26 cellular contexts compared by ENCODE assay signal in genomic region chr2:62964050-62964449, GRCh38.
A peak's percentile ranks its signal among the peaks of the same experiment; 100 is the strongest.
DNase-seq lines count a peak whose midpoint lies in the region; ATAC-seq, FAIRE-seq and TF ChIP-seq lines count a peak whose summit lies in the region.
"Had no signal": no experiment of that assay in that cellular context is flagged by ENCODE, and none has a peak within 500 bp of the region (broad histone marks: within the 10 kb centered on the region; RNA-seq: fewer than 3 reads in every experiment).

No MANE protein-coding gene starts in this region.

- peak; percentile 50; the same call in 2 of the 3 replicates for ATAC-seq in DND-41 (ENCODE audit: insufficient read depth, low read depth)
- no peak for ATAC-seq in GM12878
- ATAC-seq: A549, GM23338, HCT116 had no signal

- RAD21 ChIA-PET in GM12878 (lab: Charles Lee; ENCODE audit: unreplicated experiment), result interaction anchor here (0.9 kb wide), 1 partner anchor 12 kb away, joined by 3 read pairs; no protein-coding TSS in a partner anchor

- H3K4me1 Mint-ChIP-seq in astrocyte (ENCODE audit: low read depth, unreplicated experiment), result peaks cover 2% of the 10 kb centered on the region
- H3K4me1 Mint-ChIP-seq in glutamatergic neuron (ENCODE audit: low read depth, unreplicated experiment), result peaks cover 30% of the 10 kb centered on the region
- H3K4me1 Mint-ChIP-seq: CD14-positive monocyte; CD8-positive, alpha-beta memory T cell had no signal

- SMC1A ChIA-PET in GM12878 (lab: Charles Lee; ENCODE audit: uncharacterized antibody, unreplicated experiment), result interaction anchor here (1.4 to 1.8 kb wide), 2 partner anchors 9 to 12 kb away, joined by 5 read pairs; no protein-coding TSS in a partner anchor

- H3K4me3 Mint-ChIP-seq in astrocyte (ENCODE audit: unreplicated experiment) (no peak overlapping the region), glutamatergic neuron (ENCODE audit: unreplicated experiment) (no peak overlapping the region)
- H3K4me3 Mint-ChIP-seq: CD14-positive monocyte; CD4-positive, alpha-beta T cell; CD8-positive, alpha-beta memory T cell; GM23338; H9 had no signal

- H3K9ac ChIP-seq in DND-41 (ENCODE audit: low read depth, low read length) (no peak overlapping the region), astrocyte (ENCODE audit: low read length) (no peak overlapping the region), GM12878 (ENCODE audit: control insufficient read depth, insufficient read depth, low read length) (no peak overlapping the region)
- H3K9ac ChIP-seq: BLaER1 treated with 17β-estradiol and CSF1 and Interleukin-3, amounts not matched to agents 10 nM and 100 nM had no signal

- no peaks in the 10 kb centered on the region for H4K20me1 ChIP-seq in DND-41 (ENCODE audit: insufficient read depth, low read length)
- H4K20me1 ChIP-seq in astrocyte (ENCODE audit: insufficient read depth, low read length), result no peaks in the 10 kb centered on the region
- H4K20me1 ChIP-seq in GM12878 (ENCODE audit: control insufficient read depth, insufficient read depth), result no peaks in the 10 kb centered on the region
- H4K20me1 ChIP-seq: BLaER1 treated with 17β-estradiol and CSF1 and Interleukin-3, amounts not matched to agents 10 nM and 100 nM had no signal

- no peaks in the 10 kb centered on the region for H3K9me3 Mint-ChIP-seq in astrocyte (ENCODE audit: unreplicated experiment)
- H3K9me3 Mint-ChIP-seq in glutamatergic neuron (ENCODE audit: unreplicated experiment), result no peaks in the 10 kb centered on the region
- H3K9me3 Mint-ChIP-seq: CD14-positive monocyte; CD4-positive, alpha-beta T cell; CD8-positive, alpha-beta memory T cell; GM23338; H9 had no signal

- no peak overlapping the region for H3K27ac Mint-ChIP-seq in astrocyte (ENCODE audit: unreplicated experiment)
- H3K27ac Mint-ChIP-seq in glutamatergic neuron (ENCODE audit: unreplicated experiment), result no peak overlapping the region
- H3K27ac Mint-ChIP-seq: CD14-positive monocyte; CD4-positive, alpha-beta T cell; CD8-positive, alpha-beta memory T cell; GM23338; H9 had no signal

- no peak overlapping the region for H3K27ac ChIP-seq in DND-41 (ENCODE audit: low read length)
- H3K27ac ChIP-seq in astrocyte (ENCODE audit: low read depth, low read length), result no peak overlapping the region
- no peak overlapping the region for H3K27ac ChIP-seq in GM12878 (ENCODE audit: control insufficient read depth, insufficient read depth)
- H3K27ac ChIP-seq: A549; BLaER1 treated with 17β-estradiol and CSF1 and Interleukin-3, amounts not matched to agents 10 nM and 100 nM had no signal

- H3K4me2 ChIP-seq in DND-41 (ENCODE audit: insufficient read depth, low read length) (no peak overlapping the region), astrocyte (ENCODE audit: low read length) (no peak overlapping the region), GM12878 (ENCODE audit: control insufficient read depth, insufficient read depth) (no peak overlapping the region)
- H3K4me2 ChIP-seq: A549; BLaER1 treated with 17β-estradiol and CSF1 and Interleukin-3, amounts not matched to agents 10 nM and 100 nM; GM23338 had no signal

- H3K79me2 ChIP-seq in DND-41 (ENCODE audit: insufficient read depth, low read length), result no peaks in the 10 kb centered on the region
- no peaks in the 10 kb centered on the region for H3K79me2 ChIP-seq in astrocyte (ENCODE audit: insufficient read depth, low read length)
- no peaks in the 10 kb centered on the region for H3K79me2 ChIP-seq in GM12878 (ENCODE audit: control insufficient read depth, insufficient read depth, low read length)

- 48% methylated on average over 2 of the region's 2 CpGs for WGBS in GM12878 (ENCODE audit: insufficient coverage, insufficient replicate concordance, low lambda C conversion rate, missing lambda C conversion rate)

- DNase-seq in DND-41 (no peak), astrocyte (ENCODE audit: low read depth) (peak; percentile 7), GM12878 (ENCODE audit: low read depth, low spot score) (no peak), renal cortical epithelial cell (ENCODE audit: low read depth) (peak; percentile 12), posterior vena cava (ENCODE audit: low spot score) (no peak), glutamatergic neuron (no peak)
- no peak for DNase-seq in stimulated activated CD4-positive, alpha-beta T cell treated with anti-CD3 and anti-CD28 coated beads, Interleukin-4, amount 100 ng/mL, for 4 hours
- no peak for DNase-seq in stimulated activated CD4-positive, alpha-beta T cell treated with anti-CD3 and anti-CD28 coated beads, Interleukin-4, amount 100 ng/mL, for 1 hour
- DNase-seq: 8988T; ACHN; AML-193; BE2C; CD4-positive, alpha-beta T cell; CD8-positive, alpha-beta memory T cell; DMS 273 treated with DMSO at 0.1 percent for 48 hours; DMS79; GF-D8; H9 had no signal

- peaks cover 4% of the 10 kb centered on the region; the same call in 1 of the 2 replicates for H3K36me3 ChIP-seq in DND-41 (ENCODE audit: insufficient read depth, low read length)
- peaks cover 4% of the 10 kb centered on the region for H3K36me3 ChIP-seq in astrocyte (ENCODE audit: insufficient read depth, low read length)
- H3K36me3 ChIP-seq in GM12878 (ENCODE audit: control insufficient read depth in 2 of 2, insufficient read depth in 2 of 2, low read length in 1 of 2), result no peaks in the 10 kb centered on the region
- H3K36me3 ChIP-seq: BE2C had no signal

- no peak for TF ChIP-seq EP300 in GM12878 (IDR thresholded peaks at IDR 0.05; ENCODE audit: borderline replicate concordance in 1 of 2, control insufficient read depth in 1 of 2, low read depth in 2 of 2, low read length in 2 of 2)

- H3K27me3 Mint-ChIP-seq in astrocyte (ENCODE audit: low read depth, unreplicated experiment), result no peaks in the 10 kb centered on the region
- no peaks in the 10 kb centered on the region for H3K27me3 Mint-ChIP-seq in glutamatergic neuron (ENCODE audit: unreplicated experiment)
- H3K27me3 Mint-ChIP-seq: CD4-positive, alpha-beta T cell; CD8-positive, alpha-beta memory T cell had no signal

- FAIRE-seq in astrocyte (lab: Jason Lieb, UNC), result no peak
- FAIRE-seq in GM12878 (lab: Jason Lieb, UNC), result peak; percentile 7
- FAIRE-seq: A549, D721Med, GM12892, GM19239 had no signal

- H2AFZ ChIP-seq in DND-41 (ENCODE audit: low read depth, low read length) (no peak overlapping the region), astrocyte (ENCODE audit: low read depth, low read length) (no peak overlapping the region), GM12878 (ENCODE audit: control insufficient read depth, low read depth, low read length) (no peak overlapping the region)
- H2AFZ ChIP-seq: GM23338 had no signal

- POLR2A ChIA-PET in GM12878 (lab: Charles Lee), result no interaction called here

- no peak for TF ChIP-seq RAD21 in GM12878 (IDR thresholded peaks at IDR 0.05; ENCODE audit: insufficient read depth, low read depth, low read length)

- TF ChIP-seq POLR2A in GM12878 (IDR thresholded peaks at IDR 0.05; ENCODE audit: low read depth, low read length), result no peak

- H3K9me3 ChIP-seq in DND-41 (ENCODE audit: insufficient read depth, low read length, severe bottlenecking) (no peaks in the 10 kb centered on the region), astrocyte (ENCODE audit: insufficient read depth, low read depth, low read length) (no peaks in the 10 kb centered on the region), GM12878 (replicated peaks; ENCODE audit: control insufficient read depth, insufficient read depth, low read length) (no peaks in the 10 kb centered on the region)
- H3K9me3 ChIP-seq: A549; BE2C; BLaER1 treated with 17β-estradiol and CSF1 and Interleukin-3, amounts not matched to agents 10 nM and 100 nM had no signal

- H3K4me3 ChIP-seq in DND-41 (ENCODE audit: low read depth in 1 of 2, low read length in 2 of 2) (no peak overlapping the region), astrocyte (ENCODE audit: insufficient read depth, low read depth, low read length) (no peak overlapping the region), GM12878 (no peak overlapping the region)
- H3K4me3 ChIP-seq: A549; BLaER1 treated with 17β-estradiol and CSF1 and Interleukin-3, amounts not matched to agents 10 nM and 100 nM; GM23338 had no signal

- no peaks in the 10 kb centered on the region for H3K4me1 ChIP-seq in DND-41 (ENCODE audit: insufficient read depth, low read length)
- H3K4me1 ChIP-seq in astrocyte (ENCODE audit: insufficient read depth, low read length), result no peaks in the 10 kb centered on the region
- H3K4me1 ChIP-seq in GM12878 (ENCODE audit: control insufficient read depth, insufficient read depth, low read length), result no peaks in the 10 kb centered on the region
- H3K4me1 ChIP-seq: A549; BE2C; BLaER1 treated with 17β-estradiol and CSF1 and Interleukin-3, amounts not matched to agents 10 nM and 100 nM had no signal

- BruUV-seq in GM12878 (replicated peaks; lab: Mats Ljungman, UMichigan), result no TSS peak

- CTCF ChIA-PET in GM12878 (lab: Yijun Ruan, JAX), result interaction anchor here (0.9 to 1.4 kb wide), 3 partner anchors 8 to 522 kb away, joined by 4 to 5 read pairs (median 5); no protein-coding TSS in a partner anchor

- no peaks in the 10 kb centered on the region for H3K27me3 ChIP-seq in DND-41 (ENCODE audit: insufficient read depth, low read length, poor library complexity)
- H3K27me3 ChIP-seq in astrocyte (ENCODE audit: insufficient read depth, low read length), result no peaks in the 10 kb centered on the region
- no peaks in the 10 kb centered on the region for H3K27me3 ChIP-seq in GM12878 (replicated peaks in 1 of 2; ENCODE audit: control insufficient read depth in 2 of 2, insufficient read depth in 2 of 2, low read length in 1 of 2)
- H3K27me3 ChIP-seq: BE2C; BLaER1 treated with 17β-estradiol and CSF1 and Interleukin-3, amounts not matched to agents 10 nM and 100 nM had no signal

- TF ChIP-seq CTCF in DND-41 (IDR thresholded peaks at IDR 0.05; ENCODE audit: borderline replicate concordance, extremely low read depth, low read length, poor library complexity, severe bottlenecking) (no peak), astrocyte (IDR thresholded peaks at IDR 0.05; ENCODE audit: insufficient read depth, low read depth, low read length) (no peak), GM12878 (IDR thresholded peaks at IDR 0.05 in 2 of 3, conservative IDR thresholded peaks at IDR 0.05 in 1 of 3; ENCODE audit: control insufficient read depth in 2 of 3, extremely low read depth in 1 of 3, insufficient read depth in 1 of 3, low read depth in 3 of 3, low read length in 3 of 3) (no peak), glutamatergic neuron (IDR thresholded peaks at IDR 0.05; ENCODE audit: partially characterized antibody, unreplicated experiment) (no peak)

- in situ Hi-C loops in GM12878 (cut with MboI), result no loop called here

- intact Hi-C loops in GM12878 (cut with micrococcal nuclease; ENCODE audit: unreplicated experiment) (no loop called here), posterior vena cava (cut with DNase I) (no loop called here)

- H3K36me3 Mint-ChIP-seq in astrocyte (ENCODE audit: low read depth, unreplicated experiment), result no peaks in the 10 kb centered on the region
- no peaks in the 10 kb centered on the region for H3K36me3 Mint-ChIP-seq in glutamatergic neuron (ENCODE audit: unreplicated experiment)

Comparison
In these comparisons a context has a peak if more than half of its experiments do, and no peak if none do; other contexts are left out.
1. DNase-seq: peak in astrocyte (single experiment) and renal cortical epithelial cell (single experiment); none in DND-41 (single experiment), GM12878 (single experiment), stimulated activated CD4-positive, alpha-beta T cell treated with anti-CD3 and anti-CD28 coated beads, Interleukin-4, amount 100 ng/mL, for 4 hours (0 of 2), stimulated activated CD4-positive, alpha-beta T cell treated with anti-CD3 and anti-CD28 coated beads, Interleukin-4, amount 100 ng/mL, for 1 hour (single experiment), posterior vena cava (single experiment) and glutamatergic neuron (single experiment).